Comparison of ENCODE assay signal across 22 cellular contexts in the genomic region with DNA sequence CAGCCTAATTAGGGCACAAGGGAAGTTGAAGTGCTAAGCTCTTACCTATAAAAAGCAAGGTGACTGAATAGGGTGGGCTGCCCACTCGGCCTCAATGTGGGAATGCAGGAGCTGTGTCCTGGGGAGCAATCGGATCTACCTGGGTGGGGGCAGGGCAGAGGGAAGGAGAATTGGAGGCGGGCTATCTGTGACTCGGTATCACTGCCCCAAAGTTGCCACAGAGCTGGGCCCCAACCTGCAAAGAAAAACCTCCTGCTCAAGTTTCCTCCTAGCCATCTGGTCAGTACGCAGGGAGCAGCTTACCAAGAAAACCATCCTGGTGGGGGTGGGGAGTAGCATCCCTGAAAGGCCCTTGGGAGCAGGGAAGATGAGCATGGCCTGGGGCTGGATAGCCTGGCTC. TPM values are rescaled to one million over a fixed set of nuclear protein-coding genes. Genes with fewer than 3 reads are reported as not detected.
A peak's percentile ranks its signal among the peaks of the same experiment; 100 is the strongest.
DNase-seq lines count a peak whose midpoint lies in the region; ATAC-seq and TF ChIP-seq lines count a peak whose summit lies in the region.
"Had no signal": no experiment of that assay in that cellular context is flagged by ENCODE, and none has a peak within 500 bp of the region (broad histone marks: within the 10 kb centered on the region; RNA-seq: fewer than 3 reads in every experiment).

No MANE protein-coding gene starts in this region.

- no peak for TF ChIP-seq POLR2A in IMR-90 (IDR thresholded peaks at IDR 0.05; ENCODE audit: low read depth, low read length)

- H3K36me3 Mint-ChIP-seq in activated CD8-positive, alpha-beta memory T cell treated with anti-CD3 and anti-CD28 coated beads, Interleukin-2, amount 10 ng/mL, durations not matched to agents 7 days and 5 days: no peaks in the 10 kb centered on the region

- POLR2A ChIA-PET in IMR-90 (lab: Charles Lee; ENCODE audit: unreplicated experiment): no interaction called here

- H4K91ac ChIP-seq in IMR-90 (ENCODE audit: insufficient read depth, low read depth, low read length): no peak overlapping the region

- H3K23ac ChIP-seq in IMR-90 (ENCODE audit: low read depth, low read length): no peak overlapping the region

- peaks cover 4% of the 10 kb centered on the region for H3K27me3 Mint-ChIP-seq in activated CD8-positive, alpha-beta memory T cell treated with anti-CD3 and anti-CD28 coated beads, Interleukin-2, amount 10 ng/mL, durations not matched to agents 7 days and 5 days

- peaks cover 3% of the 10 kb centered on the region for H3K4me1 Mint-ChIP-seq in activated CD8-positive, alpha-beta memory T cell treated with anti-CD3 and anti-CD28 coated beads, Interleukin-2, amount 10 ng/mL, durations not matched to agents 7 days and 5 days

- H3K27ac ChIP-seq in IMR-90 (ENCODE audit: insufficient read depth, low read length) (no peak overlapping the region), iPS-20b (ENCODE audit: low read length) (no peak overlapping the region)
- H3K27ac ChIP-seq: Peyer's patch, SJSA1 had no signal

- H2BK120ac ChIP-seq in IMR-90 (ENCODE audit: low read depth, low read length): no peak overlapping the region

- H3K4me2 ChIP-seq in IMR-90 (ENCODE audit: low read depth, low read length): no peak overlapping the region

- no peak overlapping the region for H2BK20ac ChIP-seq in IMR-90 (ENCODE audit: low read depth, low read length)

- H2BK15ac ChIP-seq in IMR-90 (ENCODE audit: low read depth, low read length): no peak overlapping the region

- no peak overlapping the region for H4K5ac ChIP-seq in IMR-90 (ENCODE audit: low read depth, low read length)

- no peak overlapping the region for H2BK5ac ChIP-seq in IMR-90 (ENCODE audit: low read depth, low read length, poor library complexity, severe bottlenecking)

- no peak for TF ChIP-seq RAD21 in IMR-90 (IDR thresholded peaks at IDR 0.05; ENCODE audit: low read length)

- no peaks in the 10 kb centered on the region for H3K9me3 Mint-ChIP-seq in activated CD8-positive, alpha-beta memory T cell treated with anti-CD3 and anti-CD28 coated beads, Interleukin-2, amount 10 ng/mL, durations not matched to agents 7 days and 5 days (ENCODE audit: low read depth)

- H3K4me1 ChIP-seq in IMR-90 (ENCODE audit: control insufficient read depth, insufficient read depth, low read length): no peaks in the 10 kb centered on the region
- peaks cover 8% of the 10 kb centered on the region; the same call in 1 of the 2 replicates for H3K4me1 ChIP-seq in iPS-20b (ENCODE audit: insufficient read depth, low read length)
- H3K4me1 ChIP-seq: BE2C, Peyer's patch, SJSA1 had no signal

- no peak overlapping the region for H3K18ac ChIP-seq in IMR-90 (ENCODE audit: low read depth, low read length)

- in situ Hi-C loops in IMR-90 (cut with MboI; ENCODE audit: low sequenced_read_pairs): no loop called here

- H3K4me3 Mint-ChIP-seq in activated CD8-positive, alpha-beta memory T cell treated with anti-CD3 and anti-CD28 coated beads, Interleukin-2, amount 10 ng/mL, durations not matched to agents 7 days and 5 days: no peak overlapping the region

- H3K27me3 ChIP-seq in IMR-90 (ENCODE audit: control insufficient read depth, insufficient read depth, low read length) (peaks cover 31% of the 10 kb centered on the region; the same call in 1 of the 2 replicates), iPS-20b (ENCODE audit: insufficient read depth, low read length) (no peaks in the 10 kb centered on the region)
- H3K27me3 ChIP-seq: BE2C, Peyer's patch, SJSA1 had no signal

- ATAC-seq in IMR-90 (ENCODE audit: low read depth) (no peak), HG02623 (IDR thresholded peaks at IDR 0.05; ENCODE audit: unreplicated experiment) (no peak), GM18520 (IDR thresholded peaks at IDR 0.05; ENCODE audit: unreplicated experiment) (no peak)
- no peak for ATAC-seq in activated CD8-positive, alpha-beta memory T cell treated with anti-CD3 and anti-CD28 coated beads, Interleukin-2, amount 10 ng/mL, durations not matched to agents 7 days and 5 days
- ATAC-seq: GM12878 had no signal

- H3K36me3 ChIP-seq in IMR-90 (ENCODE audit: control insufficient read depth, insufficient read depth, low read length) (no peaks in the 10 kb centered on the region), iPS-20b (ENCODE audit: insufficient read depth, low read depth, low read length) (no peaks in the 10 kb centered on the region)
- H3K36me3 ChIP-seq: BE2C, Peyer's patch, SJSA1 had no signal

- dilution Hi-C loops in IMR-90 (cut with HindIII; ENCODE audit: low sequenced_read_pairs, unreplicated experiment): no loop called here

- H4K8ac ChIP-seq in IMR-90 (ENCODE audit: low read depth in 2 of 2, low read length in 2 of 2): no peak overlapping the region

- no peaks in the 10 kb centered on the region for H3K79me1 ChIP-seq in IMR-90 (ENCODE audit: low read depth in 1 of 2, low read length in 2 of 2)

- H3K9me3 ChIP-seq in IMR-90 (ENCODE audit: control insufficient read depth, insufficient read depth, low read length): no peaks in the 10 kb centered on the region
- no peaks in the 10 kb centered on the region for H3K9me3 ChIP-seq in iPS-20b (ENCODE audit: insufficient read depth, low read depth, low read length)
- H3K9me3 ChIP-seq: BE2C, Peyer's patch, SJSA1 had no signal

- no peak overlapping the region for H3K14ac ChIP-seq in IMR-90 (replicated peaks; ENCODE audit: low read depth, low read length)

- TF ChIP-seq CTCF in IMR-90 (conservative IDR thresholded peaks at IDR 0.05; ENCODE audit: low read depth, low read length): no peak

- CTCF ChIA-PET in IMR-90 (lab: Yijun Ruan, JAX): interaction anchor here (0.9 kb wide), 1 partner anchor 12 kb away, joined by 5 read pairs; no protein-coding TSS in a partner anchor
- CTCF ChIA-PET in activated CD8-positive, alpha-beta memory T cell treated with anti-CD3 and anti-CD28 coated beads, Interleukin-2, amount 10 ng/mL, durations not matched to agents 7 days and 5 days (lab: Charles Lee): interaction anchor here (1.0 to 2.0 kb wide), 3 partner anchors 10 to 154 kb away, joined by 3 to 15 read pairs (median 4); no protein-coding TSS in a partner anchor

- no peak overlapping the region for H2AFZ ChIP-seq in IMR-90 (replicated peaks; ENCODE audit: low read length, poor library complexity)

- no peaks in the 10 kb centered on the region for H4K20me1 ChIP-seq in IMR-90 (ENCODE audit: insufficient read depth, low read length)

- no TSS peak for BruUV-seq in IMR-90 (replicated peaks; lab: Mats Ljungman, UMichigan)

- peak; percentile 67 for DNase-seq in DMS 273 treated with DMSO at 0.1 percent for 48 hours (lab: John Stamatoyannopoulos, UW)
- DNase-seq in IMR-90: no peak
- peak; percentile 72 for DNase-seq in NCI-H82 treated with DMSO at 0.1 percent for 48 hours (lab: John Stamatoyannopoulos, UW; ENCODE audit: unreplicated experiment)
- DNase-seq in activated CD8-positive, alpha-beta memory T cell treated with anti-CD3 and anti-CD28 coated beads, Interleukin-2, amount 10 ng/mL, durations not matched to agents 7 days and 5 days: no peak
- DNase-seq in inferior parietal cortex (ENCODE audit: extremely low spot score): no peak
- DNase-seq: BE2C; DMS79 treated with DMSO at 0.1 percent for 48 hours; HCEC 1CT; Karpas-422; MV-4-11; NCI-H1105 treated with DMSO at 0.1 percent for 48 hours; NCI-H2029 treated with DMSO at 0.1 percent for 48 hours; NCI-H446; NK-92 treated with Interleukin-12 subunit alpha and Interleukin-12 subunit beta, amount 100 ng/mL, for 24 hours; Peyer's patch had no signal

- no peak overlapping the region for H3K9ac ChIP-seq in IMR-90 (ENCODE audit: low read depth, low read length)
- H3K9ac ChIP-seq in iPS-20b (ENCODE audit: low read depth, low read length): peak overlapping the region; percentile 50

- peak overlapping the region; percentile 24 for H2AK9ac ChIP-seq in IMR-90 (replicated peaks; ENCODE audit: low read depth, low read length, poor library complexity)

- no CpG with 5 or more reads among the region's 5 CpGs for WGBS in IMR-90 (ENCODE audit: extremely low coverage in 2 of 2, insufficient read length in 1 of 2), 2 experiments

- no peak overlapping the region for H2AK5ac ChIP-seq in IMR-90 (ENCODE audit: low read depth, low read length)

- no peaks in the 10 kb centered on the region; the same call in 1 of the 2 replicates for H3K9me1 ChIP-seq in IMR-90 (ENCODE audit: insufficient read depth, low read length)

- H3K56ac ChIP-seq in IMR-90 (ENCODE audit: extremely low read depth, insufficient read depth, low read length): no peak overlapping the region

- H3K4ac ChIP-seq in IMR-90 (ENCODE audit: low read depth, low read length): no peak overlapping the region

- H3K27ac Mint-ChIP-seq in activated CD8-positive, alpha-beta memory T cell treated with anti-CD3 and anti-CD28 coated beads, Interleukin-2, amount 10 ng/mL, durations not matched to agents 7 days and 5 days: no peak overlapping the region

- H3K4me3 ChIP-seq in IMR-90 (ENCODE audit: insufficient read depth, low read depth, low read length) (no peak overlapping the region), iPS-20b (ENCODE audit: low read length) (peak overlapping the region; percentile 6; the same call in 1 of the 2 replicates)
- H3K4me3 ChIP-seq: GM12878, Peyer's patch, SJSA1 had no signal

- intact Hi-C loops in IMR-90 (cut with micrococcal nuclease): no loop called here

RNA-seq across cellular contexts. Expression of a gene that starts 10.7 kb away (rescaled TPM):
- total RNA-seq in IMR-90 (2012; rRNA removed): 2.2 and 2.5 TPM in 2 replicates
- polyA plus RNA-seq in IMR-90 (2012; rRNA removed): 2.4 and 2.8 TPM in 2 replicates
- 2.5 and 3.1 TPM in 2 replicates for polyA plus RNA-seq in IMR-90 (2012; cell fraction: cytosol; rRNA removed)
- 0.83 and 2.3 TPM in 2 replicates for polyA plus RNA-seq in IMR-90 (2012; cell fraction: nucleus; rRNA removed; ENCODE audit: low replicate concordance)
- 1 to 10 TPM in 1 of 2 experiments, under 1 TPM in 1; 0.94 to 1.2 TPM for total RNA-seq in activated CD8-positive, alpha-beta memory T cell treated with anti-CD3 and anti-CD28 coated beads, Interleukin-2, amount 10 ng/mL, durations not matched to agents 7 days and 5 days

RNA-seq across cellular contexts. Expression of a gene that starts 28.2 kb away (rescaled TPM):
- not detected in 2 replicates for total RNA-seq in IMR-90 (2012; rRNA removed)
- not detected in 2 replicates for polyA plus RNA-seq in IMR-90 (2012; rRNA removed)
- not detected in 2 replicates for polyA plus RNA-seq in IMR-90 (2012; cell fraction: cytosol; rRNA removed)
- polyA plus RNA-seq in IMR-90 (2012; cell fraction: nucleus; rRNA removed; ENCODE audit: low replicate concordance): not detected in 2 replicates
- total RNA-seq in activated CD8-positive, alpha-beta memory T cell treated with anti-CD3 and anti-CD28 coated beads, Interleukin-2, amount 10 ng/mL, durations not matched to agents 7 days and 5 days: under 1 TPM; 0.26 to 0.28 TPM
- total RNA-seq: A673, M059J, SJSA1 had no signal

RNA-seq across cellular contexts. Expression of a gene that starts 28.6 kb away (rescaled TPM):
- 47.7 and 64.4 TPM in 2 replicates for total RNA-seq in IMR-90 (2012; rRNA removed)
- 33.9 and 34.5 TPM in 2 replicates for polyA plus RNA-seq in IMR-90 (2012; rRNA removed)
- polyA plus RNA-seq in IMR-90 (2012; cell fraction: cytosol; rRNA removed): 4.8 and 8.6 TPM in 2 replicates
- polyA plus RNA-seq in IMR-90 (2012; cell fraction: nucleus; rRNA removed; ENCODE audit: low replicate concordance): 6.3 and 41.0 TPM in 2 replicates
- 100 to 1,000 TPM in 1 of 2 experiments, 10 to 100 TPM in 1; 97.9 to 105 TPM for total RNA-seq in activated CD8-positive, alpha-beta memory T cell treated with anti-CD3 and anti-CD28 coated beads, Interleukin-2, amount 10 ng/mL, durations not matched to agents 7 days and 5 days

RNA-seq across cellular contexts. Expression of a gene that starts 43.0 kb away (rescaled TPM):
- total RNA-seq in IMR-90 (2012; rRNA removed): 17.7 and 17.8 TPM in 2 replicates
- polyA plus RNA-seq in IMR-90 (2012; rRNA removed): 22.8 and 28.3 TPM in 2 replicates
- 13.0 and 22.1 TPM in 2 replicates for polyA plus RNA-seq in IMR-90 (2012; cell fraction: cytosol; rRNA removed)
- 84.5 and 160 TPM in 2 replicates for polyA plus RNA-seq in IMR-90 (2012; cell fraction: nucleus; rRNA removed; ENCODE audit: low replicate concordance)
- total RNA-seq in activated CD8-positive, alpha-beta memory T cell treated with anti-CD3 and anti-CD28 coated beads, Interleukin-2, amount 10 ng/mL, durations not matched to agents 7 days and 5 days: 100 to 1,000 TPM; 118 to 135 TPM

Comparison
In these comparisons a context has a peak if more than half of its experiments do, and no peak if none do; other contexts are left out.
1. DNase-seq: peak in DMS 273 treated with DMSO at 0.1 percent for 48 hours (single experiment) and NCI-H82 treated with DMSO at 0.1 percent for 48 hours (single experiment); none in IMR-90 (single experiment), activated CD8-positive, alpha-beta memory T cell treated with anti-CD3 and anti-CD28 coated beads, Interleukin-2, amount 10 ng/mL, durations not matched to agents 7 days and 5 days (single experiment) and inferior parietal cortex (single experiment).